In genomic region chr22:24683671-24684070, GRCh38 we compare ENCODE assay signal across 19 cellular contexts.
DNase-seq lines count a peak whose midpoint lies in the region; ATAC-seq, FAIRE-seq and TF ChIP-seq lines count a peak whose summit lies in the region.
"Had no signal": no experiment of that assay in that cellular context is flagged by ENCODE, and none has a peak within 500 bp of the region (broad histone marks: within the 10 kb centered on the region; RNA-seq: fewer than 3 reads in every experiment).

No MANE protein-coding gene starts in this region.

- no peak for TF ChIP-seq CTCF in AG10803 (conservative IDR thresholded peaks at IDR 0.05; ENCODE audit: low read length)

- no peak overlapping the region for H3K4me3 ChIP-seq in AG10803 (ENCODE audit: low read length)
- H3K4me3 ChIP-seq: skin epidermis, vagina had no signal

- FAIRE-seq in colon (lab: Jason Lieb, UNC) = peak; percentile 65
- FAIRE-seq: islet of Langerhans had no signal

- ATAC-seq in HG02642 (IDR thresholded peaks at IDR 0.05; ENCODE audit: poor library complexity, unreplicated experiment) = no peak
- ATAC-seq: activated CD4-positive, alpha-beta T cell treated with anti-CD3 and anti-CD28 coated beads for 36 hours had no signal

- peak; percentile 28 for DNase-seq in AG10803 (ENCODE audit: low read depth)
- peak; percentile 53 for DNase-seq in HS-27A (ENCODE audit: low read depth)
- DNase-seq in myocyte (ENCODE audit: low read depth) = peak; percentile 8
- no peak for DNase-seq in D341Med (ENCODE audit: low spot score)
- no peak for DNase-seq in activated T-cell treated with anti-CD3 and anti-CD28 coated beads for 4 hours
- DNase-seq: activated CD4-positive, alpha-beta T cell treated with anti-CD3 and anti-CD28 coated beads for 36 hours; activated gamma-delta T cell; C1 segment of cervical spinal cord; DMS 273 treated with DMSO at 0.1 percent for 48 hours; naive B cell; NCI-H1436 treated with DMSO at 0.1 percent for 48 hours; NCI-H2171 treated with DMSO at 0.1 percent for 48 hours; posterior cingulate gyrus; stimulated activated CD4-positive, alpha-beta T cell treated with anti-CD3 and anti-CD28 coated beads, Interleukin-4, amount 100 ng/mL, for 24 hours had no signal

Comparison
In these comparisons a context has a peak if more than half of its experiments do, and no peak if none do; other contexts are left out.
1. DNase-seq: peak in AG10803 (single experiment), HS-27A (single experiment) and myocyte (single experiment); none in D341Med (single experiment) and activated T-cell treated with anti-CD3 and anti-CD28 coated beads for 4 hours (single experiment).